27 cellular contexts compared by ENCODE assay signal in the genomic region with DNA sequence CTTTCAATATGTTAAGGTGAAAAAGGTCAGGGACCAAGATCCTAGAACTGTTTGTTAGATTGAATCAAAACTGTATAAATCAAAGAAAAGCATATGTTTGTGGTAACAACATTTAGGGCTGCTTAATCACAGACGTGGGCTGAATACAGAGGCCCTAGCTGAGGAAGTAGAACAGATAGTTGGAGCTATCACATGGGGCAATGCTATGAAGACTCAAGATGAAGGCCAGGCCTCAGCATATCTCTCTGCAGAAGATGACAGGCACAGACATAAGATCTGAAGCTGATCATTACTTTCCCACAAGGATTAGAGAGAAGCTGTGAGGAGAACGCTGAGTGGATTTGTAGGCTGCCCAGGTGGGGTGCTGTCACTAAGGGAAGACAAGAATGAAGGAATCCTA.
DNase-seq lines count a peak whose midpoint lies in the region; ATAC-seq and TF ChIP-seq lines count a peak whose summit lies in the region.
"Had no signal": no experiment of that assay in that cellular context is flagged by ENCODE, and none has a peak within 500 bp of the region (broad histone marks: within the 10 kb centered on the region; RNA-seq: fewer than 3 reads in every experiment).

No MANE protein-coding gene starts in this region.

- peaks cover 9% of the 10 kb centered on the region for H3K27me3 Mint-ChIP-seq in activated naive CD4-positive, alpha-beta T cell treated with anti-CD3 and anti-CD28 coated beads for 36 hours (ENCODE audit: low read depth)

- POLR2A ChIA-PET in PC-3 (lab: Charles Lee; ENCODE audit: unreplicated experiment) = no interaction called here

- H3K4me2 ChIP-seq in PC-3 (ENCODE audit: low read length) = no peak overlapping the region
- H3K4me2 ChIP-seq: BLaER1 had no signal

- no peak overlapping the region for H3K27ac Mint-ChIP-seq in activated naive CD4-positive, alpha-beta T cell treated with anti-CD3 and anti-CD28 coated beads for 36 hours

- H3K36me3 ChIP-seq in PC-3 (ENCODE audit: low read depth, low read length) = no peaks in the 10 kb centered on the region
- H3K36me3 ChIP-seq: ascending aorta, BLaER1, HAP-1, lower lobe of right lung, upper lobe of left lung had no signal

- H3K4me1 ChIP-seq in PC-3 (ENCODE audit: insufficient read depth, low read length) = peaks cover 19% of the 10 kb centered on the region
- H3K4me1 ChIP-seq: ascending aorta, BLaER1, Caco-2, HAP-1, lower lobe of right lung, psoas muscle, upper lobe of left lung had no signal

- intact Hi-C loops in PC-3 (cut with micrococcal nuclease) = no loop called here
- intact Hi-C loops in activated naive CD4-positive, alpha-beta T cell treated with anti-CD3 and anti-CD28 coated beads for 36 hours (cut with micrococcal nuclease) = loop anchor here (5.0 kb wide), 1 partner anchor 421 kb away; no protein-coding TSS in a partner anchor

- no peaks in the 10 kb centered on the region for H3K9me2 ChIP-seq in PC-3 (replicated peaks; ENCODE audit: low read length)

- H3F3A ChIP-seq in PC-3 (ENCODE audit: low read length, unreplicated experiment) = no peaks in the 10 kb centered on the region

- BruUV-seq in PC-3 (replicated peaks; lab: Mats Ljungman, UMichigan) = no TSS peak

- CTCF ChIA-PET in PC-3 (lab: Charles Lee) = no interaction called here
- CTCF ChIA-PET in activated naive CD4-positive, alpha-beta T cell treated with anti-CD3 and anti-CD28 coated beads for 36 hours (lab: Charles Lee) = no interaction called here

- H3K4me1 Mint-ChIP-seq in activated naive CD4-positive, alpha-beta T cell treated with anti-CD3 and anti-CD28 coated beads for 36 hours (ENCODE audit: low read depth) = peaks cover 18% of the 10 kb centered on the region
- H3K4me1 Mint-ChIP-seq: central memory CD8-positive, alpha-beta T cell had no signal

- H3K4me3 ChIP-seq in PC-3 (ENCODE audit: low read length) (no peak overlapping the region), fibroblast of villous mesenchyme (ENCODE audit: low read depth, low read length) (no peak overlapping the region)
- H3K4me3 ChIP-seq: ascending aorta, BLaER1, GM12878, HAP-1, lower lobe of right lung, psoas muscle, upper lobe of left lung had no signal

- H3K79me2 ChIP-seq in PC-3 (ENCODE audit: low read length) = no peaks in the 10 kb centered on the region

- H3K27ac ChIP-seq in PC-3 (ENCODE audit: low read length) = no peak overlapping the region
- H3K27ac ChIP-seq: ascending aorta, BLaER1, lower lobe of right lung, psoas muscle, upper lobe of left lung had no signal

- ATAC-seq in PC-3 (no peak), HG03520 (IDR thresholded peaks at IDR 0.05; ENCODE audit: unreplicated experiment) (no peak)
- peak; percentile 29 for ATAC-seq in stimulated activated naive CD8-positive, alpha-beta T cell treated with anti-CD3 and anti-CD28 coated beads, Interleukin-15, Interleukin-2, amounts not matched to agents 100 U/mL and 50 U/mL, for 24 hours
- ATAC-seq: GM12878, lower lobe of right lung, psoas muscle had no signal

- DNase-seq in activated CD4-positive, alpha-beta T cell treated with anti-CD3 and anti-CD28 coated beads for 48 hours = peak; percentile 2
- DNase-seq in activated CD4-positive, alpha-beta T cell treated with anti-CD3 and anti-CD28 coated beads, Interleukin-2, amount 50 U/mL, for 48 hours = no peak
- no peak for DNase-seq in PC-3
- DNase-seq in fibroblast of villous mesenchyme (ENCODE audit: low read depth) = peak; percentile 18
- DNase-seq in stimulated activated naive CD8-positive, alpha-beta T cell treated with anti-CD3 and anti-CD28 coated beads, Interleukin-15, Interleukin-2, amounts not matched to agents 100 U/mL and 50 U/mL, for 24 hours = no peak
- DNase-seq in activated naive CD4-positive, alpha-beta T cell treated with anti-CD3 and anti-CD28 coated beads for 36 hours = no peak
- no peak for DNase-seq in C1 segment of cervical spinal cord (lab: John Stamatoyannopoulos, UW)
- DNase-seq: ACHN; activated naive CD4-positive, alpha-beta T cell treated with anti-CD3 and anti-CD28 coated beads, Interleukin-2, amount 50 U/mL, for 16 hours; Caco-2; DMS79; glutamatergic neuron; lower lobe of right lung; NCI-H1105 treated with DMSO at 0.1 percent for 48 hours; NCI-H2029; NCI-H2227 treated with DMSO at 0.1 percent for 48 hours; NCI-H748 treated with DMSO at 0.1 percent for 48 hours; psoas muscle; Right ventricle myocardium superior; stimulated activated CD8-positive, alpha-beta memory T cell treated with anti-CD3 and anti-CD28 coated beads, Interleukin-4, amount 100 ng/mL, for 48 hours; upper lobe of left lung had no signal

- H3K9me3 Mint-ChIP-seq in activated naive CD4-positive, alpha-beta T cell treated with anti-CD3 and anti-CD28 coated beads for 36 hours = peaks cover 2% of the 10 kb centered on the region
- H3K9me3 Mint-ChIP-seq: central memory CD8-positive, alpha-beta T cell had no signal

- no peak overlapping the region for H3K9ac ChIP-seq in PC-3 (ENCODE audit: low read length)
- H3K9ac ChIP-seq: BLaER1 had no signal

- H3K36me3 Mint-ChIP-seq in activated naive CD4-positive, alpha-beta T cell treated with anti-CD3 and anti-CD28 coated beads for 36 hours (ENCODE audit: low read depth) = no peaks in the 10 kb centered on the region

- H3K27me3 ChIP-seq in PC-3 (ENCODE audit: low read length) = no peaks in the 10 kb centered on the region
- H3K27me3 ChIP-seq: ascending aorta, BLaER1, upper lobe of left lung had no signal

- no peak overlapping the region for H3K4me3 Mint-ChIP-seq in activated naive CD4-positive, alpha-beta T cell treated with anti-CD3 and anti-CD28 coated beads for 36 hours
- H3K4me3 Mint-ChIP-seq: central memory CD8-positive, alpha-beta T cell had no signal

- H2AFZ ChIP-seq in PC-3 (ENCODE audit: low read length) = 0 out of 2 replicates have a peak overlapping the region, but pooled peaks have one; percentile 15

- H3K9me3 ChIP-seq in PC-3 (ENCODE audit: low read length) = no peaks in the 10 kb centered on the region
- H3K9me3 ChIP-seq: ascending aorta, BLaER1, Caco-2, HAP-1, lower lobe of right lung, psoas muscle, upper lobe of left lung had no signal

- no peaks in the 10 kb centered on the region for H4K20me1 ChIP-seq in PC-3 (ENCODE audit: low read length)
- H4K20me1 ChIP-seq: BLaER1 had no signal

- TF ChIP-seq CTCF in PC-3 (conservative IDR thresholded peaks at IDR 0.05; ENCODE audit: low read depth, low read length) = no peak
- TF ChIP-seq CTCF in fibroblast of villous mesenchyme (IDR thresholded peaks at IDR 0.05; ENCODE audit: insufficient read depth, low read depth, low read length) = no peak

Comparison
In these comparisons a context has a peak if more than half of its experiments do, and no peak if none do; other contexts are left out.
1. DNase-seq: peak in activated CD4-positive, alpha-beta T cell treated with anti-CD3 and anti-CD28 coated beads for 48 hours (single experiment) and fibroblast of villous mesenchyme (single experiment); none in activated CD4-positive, alpha-beta T cell treated with anti-CD3 and anti-CD28 coated beads, Interleukin-2, amount 50 U/mL, for 48 hours (0 of 2), PC-3 (single experiment), stimulated activated naive CD8-positive, alpha-beta T cell treated with anti-CD3 and anti-CD28 coated beads, Interleukin-15, Interleukin-2, amounts not matched to agents 100 U/mL and 50 U/mL, for 24 hours (single experiment), activated naive CD4-positive, alpha-beta T cell treated with anti-CD3 and anti-CD28 coated beads for 36 hours (single experiment) and C1 segment of cervical spinal cord (0 of 14).